In genomic region chr15:30661154-30661553, GRCh38 we compare ENCODE assay signal across 10 cellular contexts. TPM values are rescaled to one million over a fixed set of nuclear protein-coding genes. Genes with fewer than 3 reads are reported as not detected.
A peak's percentile ranks its signal among the peaks of the same experiment; 100 is the strongest.
DNase-seq lines count a peak whose midpoint lies in the region; ATAC-seq and TF ChIP-seq lines count a peak whose summit lies in the region.
"Not testable (repeated sequence)": the region's sequence is repeated elsewhere in the genome, so short reads cannot be mapped to it uniquely, and the experiment has no call there.
"Had no signal": no experiment of that assay in that cellular context is flagged by ENCODE, and none has a peak within 500 bp of the region (broad histone marks: within the 10 kb centered on the region; RNA-seq: fewer than 3 reads in every experiment).

No MANE protein-coding gene starts in this region.

- H3K79me2 ChIP-seq in HCT116 (ENCODE audit: insufficient read depth, low read length): peaks cover 90% of the 10 kb centered on the region

- H3K27me3 ChIP-seq in CD8-positive, alpha-beta T cell (ENCODE audit: insufficient read depth, low read length); HCT116 (ENCODE audit: insufficient read depth, low read length); heart right ventricle: not testable (repeated sequence)

- intact Hi-C loops in CD8-positive, alpha-beta T cell (cut with DNase I, micrococcal nuclease): loop anchor here (1.0 to 10.0 kb wide), 6 partner anchors 92 to 831 kb away; no protein-coding TSS in a partner anchor
- intact Hi-C loops in HCT116 (cut with micrococcal nuclease): loop anchor here (10.0 kb wide), 2 partner anchors 534 to 824 kb away; no protein-coding TSS in a partner anchor
- intact Hi-C loops in activated CD4-positive, alpha-beta T cell treated with anti-CD3 and anti-CD28 coated beads, Interleukin-2, amount 10 ng/mL, durations not matched to agents 24 days and 14 days (cut with micrococcal nuclease): loop anchor here (10.0 kb wide), 1 partner anchor 94 kb away; no protein-coding TSS in a partner anchor
- intact Hi-C loops in heart right ventricle (cut with DNase I): loop anchor here in 7 of 10 donors (5.0 to 10.0 kb wide), 8 partner anchors 84 to 834 kb away; no protein-coding TSS in a partner anchor

- not testable (repeated sequence) for H2AFZ ChIP-seq in HCT116 (ENCODE audit: low read depth, low read length, poor library complexity, severe bottlenecking)

- not testable (repeated sequence) for H3K4me1 Mint-ChIP-seq in CD8-positive, alpha-beta T cell (ENCODE audit: low read depth); activated CD4-positive, alpha-beta T cell treated with anti-CD3 and anti-CD28 coated beads, Interleukin-2, amount 10 ng/mL, durations not matched to agents 24 days and 14 days; nephron; type B pancreatic cell (ENCODE audit: unreplicated experiment)

- H3K9ac ChIP-seq in HCT116 (ENCODE audit: low read length): not testable (repeated sequence)

- 84 to 89% methylated on average over 1 of the region's 1 CpG for WGBS in heart right ventricle, 2 donors

- not testable (repeated sequence) for H3K36me3 ChIP-seq in CD8-positive, alpha-beta T cell (ENCODE audit: insufficient read depth, low read length)
- H3K36me3 ChIP-seq in HCT116 (ENCODE audit: control insufficient read depth in 1 of 2, insufficient read depth in 2 of 2, low read length in 2 of 2): peaks cover 8 to 26% of the 10 kb centered on the region in 2 experiments
- H3K36me3 ChIP-seq in heart right ventricle: peaks cover 0 to 29% (median 0%) of the 10 kb centered on the region in 9 donors

- not testable (repeated sequence) for H4K20me1 ChIP-seq in HCT116 (ENCODE audit: insufficient read depth)

- H3K9me3 Mint-ChIP-seq in CD8-positive, alpha-beta T cell; activated CD4-positive, alpha-beta T cell treated with anti-CD3 and anti-CD28 coated beads, Interleukin-2, amount 10 ng/mL, durations not matched to agents 24 days and 14 days; nephron; type B pancreatic cell: not testable (repeated sequence)

- peak; percentile 75 for TF ChIP-seq CTCF in CD8-positive, alpha-beta T cell (IDR thresholded peaks at IDR 0.05)
- TF ChIP-seq CTCF in HCT116 (IDR thresholded peaks at IDR 0.05 in 2 of 3, conservative IDR thresholded peaks at IDR 0.05 in 1 of 3; ENCODE audit: borderline replicate concordance in 1 of 3, insufficient read depth in 1 of 3, low read depth in 2 of 3, low read length in 2 of 3) (peak in 1 of 3 experiments; percentile 40; a peak in 2 of 6 replicates), heart right ventricle (IDR thresholded peaks at IDR 0.05) (peak in 8 of 9 donors; percentile 27 to 68 (median 52)), nephron (IDR thresholded peaks at IDR 0.05; ENCODE audit: unreplicated experiment in 3 of 3) (peak; percentile 51 to 64 (median 61)), type B pancreatic cell (conservative IDR thresholded peaks at IDR 0.05) (peak; percentile 77)

- DNase-seq in CD8-positive, alpha-beta T cell; HCT116 (ENCODE audit: low read depth, low spot score); heart right ventricle; type B pancreatic cell (ENCODE audit: extremely low spot score, unreplicated experiment): not testable (repeated sequence)
- peak; percentile 5 for DNase-seq in NCI-H69 (lab: John Stamatoyannopoulos, UW)
- DNase-seq in activated CD4-positive, alpha-beta T cell treated with anti-CD3 and anti-CD28 coated beads, Interleukin-2, amount 10 ng/mL, durations not matched to agents 24 days and 14 days: peak; percentile 57
- DNase-seq in dermis microvascular lymphatic vessel endothelial cell (ENCODE audit: low read depth in 2 of 2): peak; percentile 16 to 28

- H3K27me3 Mint-ChIP-seq in CD8-positive, alpha-beta T cell (ENCODE audit: low read depth); activated CD4-positive, alpha-beta T cell treated with anti-CD3 and anti-CD28 coated beads, Interleukin-2, amount 10 ng/mL, durations not matched to agents 24 days and 14 days; nephron (ENCODE audit: low read depth); type B pancreatic cell: not testable (repeated sequence)

- H3K4me3 Mint-ChIP-seq in CD8-positive, alpha-beta T cell; activated CD4-positive, alpha-beta T cell treated with anti-CD3 and anti-CD28 coated beads, Interleukin-2, amount 10 ng/mL, durations not matched to agents 24 days and 14 days; nephron; type B pancreatic cell: not testable (repeated sequence)

- not testable (repeated sequence) for BruUV-seq in HCT116 (replicated peaks; lab: Mats Ljungman, UMichigan)

- TF ChIP-seq POLR2A in HCT116 (IDR thresholded peaks at IDR 0.05; ENCODE audit: borderline replicate concordance, extremely low read depth, insufficient read depth, insufficient read length): not testable (repeated sequence)

- not testable (repeated sequence) for H3K4me1 ChIP-seq in CD8-positive, alpha-beta T cell (ENCODE audit: insufficient read depth, low read length); HCT116 (ENCODE audit: control insufficient read depth in 1 of 2, insufficient read depth in 2 of 2, low read length in 2 of 2); heart right ventricle

- H3K36me3 Mint-ChIP-seq in CD8-positive, alpha-beta T cell; nephron (ENCODE audit: low read depth); type B pancreatic cell: not testable (repeated sequence)
- peaks cover 19% of the 10 kb centered on the region for H3K36me3 Mint-ChIP-seq in activated CD4-positive, alpha-beta T cell treated with anti-CD3 and anti-CD28 coated beads, Interleukin-2, amount 10 ng/mL, durations not matched to agents 24 days and 14 days (ENCODE audit: low read depth)

- not testable (repeated sequence) for H3K4me3 ChIP-seq in CD8-positive, alpha-beta T cell (ENCODE audit: low read depth, low read length); HCT116 (replicated peaks in 1 of 2; ENCODE audit: low read depth in 1 of 2, low read length in 2 of 2); heart right ventricle

- ATAC-seq in CD8-positive, alpha-beta T cell; HCT116; heart right ventricle: not testable (repeated sequence)

- not testable (repeated sequence) for H3K4me2 ChIP-seq in HCT116 (ENCODE audit: low read length)

- not testable (repeated sequence) for H3K27ac Mint-ChIP-seq in CD8-positive, alpha-beta T cell; activated CD4-positive, alpha-beta T cell treated with anti-CD3 and anti-CD28 coated beads, Interleukin-2, amount 10 ng/mL, durations not matched to agents 24 days and 14 days; nephron; type B pancreatic cell

- not testable (repeated sequence) for H3K27ac ChIP-seq in CD8-positive, alpha-beta T cell (ENCODE audit: low read depth, low read length); HCT116 (ENCODE audit: low read depth, low read length); heart right ventricle

- RAD21 ChIA-PET in HCT116 (lab: Charles Lee; ENCODE audit: low non-redundant PET in 1 of 2, low total read pairs in 2 of 2, uncharacterized antibody in 2 of 2, unreplicated experiment in 2 of 2): not testable (repeated sequence)

- not testable (repeated sequence) for H3K9me3 ChIP-seq in CD8-positive, alpha-beta T cell (ENCODE audit: low read length); HCT116 (ENCODE audit: control insufficient read depth in 1 of 2, insufficient read depth in 1 of 2, low read depth in 1 of 2, low read length in 2 of 2); heart right ventricle

- CTCF ChIA-PET in CD8-positive, alpha-beta T cell (lab: Charles Lee): interaction anchor here (1.2 to 3.6 kb wide), 2 partner anchors 467 to 872 kb away, joined by 3 to 20 read pairs; no protein-coding TSS in a partner anchor
- CTCF ChIA-PET in HCT116 (lab: Charles Lee): not testable (repeated sequence)

- POLR2A ChIA-PET in CD8-positive, alpha-beta T cell (lab: Charles Lee); HCT116 (lab: Charles Lee): not testable (repeated sequence)

- H3K9me2 ChIP-seq in HCT116 (ENCODE audit: insufficient read depth): not testable (repeated sequence)

- TF ChIP-seq RAD21 in HCT116 (IDR thresholded peaks at IDR 0.05; ENCODE audit: low read depth): peak; percentile 15; the same call in 1 of the 2 replicates

RNA-seq across cellular contexts. Expression of gene GOLGA8H, which starts 57.3 kb away (rescaled TPM):
- total RNA-seq in CD8-positive, alpha-beta T cell: not detected
- 0.79 TPM for total RNA-seq in HCT116 (2021; ENCODE audit: unreplicated experiment)
- 0.97 and 1.0 TPM in 2 replicates for polyA plus RNA-seq in HCT116 (2012)
- 0.12 TPM in 1 of 2 replicates, not detected in the other for total RNA-seq in activated CD4-positive, alpha-beta T cell treated with anti-CD3 and anti-CD28 coated beads, Interleukin-2, amount 10 ng/mL, durations not matched to agents 24 days and 14 days
- total RNA-seq in dermis microvascular lymphatic vessel endothelial cell: 0.63 and 0.64 TPM in 2 replicates
- total RNA-seq in heart right ventricle: 1 to 10 TPM in 3 of 10 donors, under 1 TPM in 5, not detected in 2; 0.14 to 1.8 (median 0.60) TPM
- polyA plus RNA-seq in heart right ventricle: 1 to 10 TPM in 1 of 2 donors, under 1 TPM in 1; 0.32 to 1.1 TPM
- 0.77 TPM in 1 of 2 replicates, not detected in the other for total RNA-seq in type B pancreatic cell (ENCODE audit: low replicate concordance)
- total RNA-seq: esophagus mucosa, left ventricle myocardium superior had no signal
